8 cellular contexts compared by ENCODE assay signal in the genomic region with DNA sequence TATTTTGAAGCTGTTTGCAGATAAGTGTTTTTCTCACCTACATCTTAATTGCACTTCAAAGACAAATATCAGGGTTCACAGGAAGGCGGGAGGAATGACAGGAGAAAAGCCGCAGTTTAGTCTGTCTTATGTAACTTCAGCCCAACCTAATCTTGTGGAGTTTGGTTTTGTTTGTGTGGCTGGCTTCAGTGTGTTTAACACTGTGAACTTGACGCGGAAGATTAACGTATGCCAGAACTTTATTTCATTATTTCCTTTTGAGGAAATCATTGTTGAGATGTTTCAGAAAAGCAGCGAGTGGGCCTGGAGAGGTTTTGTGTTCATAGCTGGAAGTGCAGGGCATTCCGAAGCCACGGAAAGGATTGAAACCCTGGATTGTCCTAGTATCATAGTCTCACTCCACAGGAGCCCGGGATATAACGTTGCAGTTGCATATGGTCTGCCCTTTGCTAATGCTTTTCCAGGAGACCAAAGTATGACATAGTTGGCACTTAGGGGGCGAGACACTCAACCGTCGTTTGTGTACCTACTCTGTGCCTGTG. TPM values are rescaled to one million over a fixed set of nuclear protein-coding genes. Genes with fewer than 3 reads are reported as not detected.
DNase-seq lines count a peak whose midpoint lies in the region; ATAC-seq and TF ChIP-seq lines count a peak whose summit lies in the region.

No MANE protein-coding gene starts in this region.

- peaks cover 47% of the 10 kb centered on the region for H3K27me3 ChIP-seq in endodermal cell (ENCODE audit: control insufficient read depth, insufficient read depth, low read length, poor library complexity, severe bottlenecking)

- WGBS in endodermal cell (ENCODE audit: insufficient coverage in 1 of 2, insufficient read length in 1 of 2), 2 experiments, result 14 to 19% methylated on average over 9 to 13 of the region's 13 CpGs
- 5 to 7% methylated on average over 13 of the region's 13 CpGs for WGBS in lower leg skin, 2 donors

- ATAC-seq in HG02852 (IDR thresholded peaks at IDR 0.05; ENCODE audit: unreplicated experiment), result no peak

- peak overlapping the region; percentile 80 for H3K4me3 ChIP-seq in endodermal cell (ENCODE audit: low read length)
- H3K4me3 ChIP-seq in lower leg skin (ENCODE audit: low read depth, poor library complexity, severe bottlenecking), result no peak overlapping the region

- H3K9me3 ChIP-seq in endodermal cell (ENCODE audit: control insufficient read depth, low read length), result no peaks in the 10 kb centered on the region

- no peak for TF ChIP-seq POLR2A in lower leg skin (IDR thresholded peaks at IDR 0.05)

- TF ChIP-seq CTCF in endodermal cell (conservative IDR thresholded peaks at IDR 0.05) (no peak), nephron (IDR thresholded peaks at IDR 0.05; ENCODE audit: unreplicated experiment in 3 of 3) (peak in 1 of 3 experiments; percentile 8), lower leg skin (IDR thresholded peaks at IDR 0.05) (no peak)

- no peak overlapping the region for H3K27ac Mint-ChIP-seq in endodermal cell
- peak overlapping the region; percentile 6 to 94 (median 68) for H3K27ac Mint-ChIP-seq in nephron

- H3K4me1 Mint-ChIP-seq in endodermal cell, result peaks cover 15% of the 10 kb centered on the region
- H3K4me1 Mint-ChIP-seq in nephron, result peaks cover 27% of the 10 kb centered on the region

- no peaks in the 10 kb centered on the region for H3K36me3 Mint-ChIP-seq in endodermal cell (ENCODE audit: low read depth)
- H3K36me3 Mint-ChIP-seq in nephron (ENCODE audit: low read depth), result no peaks in the 10 kb centered on the region

- no peaks in the 10 kb centered on the region for H3K4me1 ChIP-seq in endodermal cell (ENCODE audit: control insufficient read depth, insufficient read depth, low read length)

- H3K4me3 Mint-ChIP-seq in endodermal cell, result peak overlapping the region; percentile 76
- peak overlapping the region; percentile 82 to 91 (median 90) for H3K4me3 Mint-ChIP-seq in nephron

- intact Hi-C loops in lower leg skin (cut with DNase I; ENCODE audit: low total_unique reads), result no loop called here

- H3K27ac ChIP-seq in endodermal cell (ENCODE audit: low read depth, low read length), result no peak overlapping the region

- no peak overlapping the region for H3K9ac ChIP-seq in endodermal cell (ENCODE audit: extremely low read depth, low read length, poor library complexity, severe bottlenecking)

- H3K27me3 Mint-ChIP-seq in endodermal cell (ENCODE audit: insufficient read depth) (peaks cover 53% of the 10 kb centered on the region), nephron (ENCODE audit: low read depth) (peaks cover 57% of the 10 kb centered on the region)

- peak; percentile 17 for DNase-seq in NCI-H2227 (lab: John Stamatoyannopoulos, UW; ENCODE audit: unreplicated experiment)
- no peak for DNase-seq in NCI-H2227 treated with DMSO at 0.1 percent for 48 hours (lab: John Stamatoyannopoulos, UW)
- peak; percentile 94 for DNase-seq in NCI-H82 (lab: John Stamatoyannopoulos, UW)
- no peak for DNase-seq in endodermal cell
- no peak for DNase-seq in NCI-H2196 (lab: John Stamatoyannopoulos, UW; ENCODE audit: unreplicated experiment)
- DNase-seq in lower leg skin (ENCODE audit: low spot score in 2 of 2), result no peak

- H3K9me3 Mint-ChIP-seq in endodermal cell, result no peaks in the 10 kb centered on the region
- H3K9me3 Mint-ChIP-seq in nephron, result no peaks in the 10 kb centered on the region

- no peaks in the 10 kb centered on the region for H3K36me3 ChIP-seq in endodermal cell (ENCODE audit: control insufficient read depth, insufficient read depth, low read length)

RNA-seq across cellular contexts. Expression of a gene that starts 2.0 kb away (rescaled TPM):
- total RNA-seq in endodermal cell (1 to 10 TPM; 5.9 to 8.1 TPM), lower leg skin (10 to 100 TPM in 3 of 4 donors, 1 to 10 TPM in 1; 10.0 to 17.0 (median 13.2) TPM)
- polyA plus RNA-seq in endodermal cell (2013, experiment 1 of 2), result 12.1 TPM
- polyA plus RNA-seq in endodermal cell (2013, experiment 2 of 2), result 9.9 TPM

Comparison
In these comparisons a context has a peak if more than half of its experiments do, and no peak if none do; other contexts are left out.
1. DNase-seq: peak in NCI-H2227 (single experiment) and NCI-H82 (single experiment); none in NCI-H2227 treated with DMSO at 0.1 percent for 48 hours (single experiment), endodermal cell (single experiment), NCI-H2196 (single experiment) and lower leg skin (0 of 2).